Comparison of ENCODE assay signal across 8 cellular contexts in genomic region chrX:3713225-3713936, GRCh38. TPM values are rescaled to one million over a fixed set of nuclear protein-coding genes. Genes with fewer than 3 reads are reported as not detected.
DNase-seq lines count a peak whose midpoint lies in the region; ATAC-seq and TF ChIP-seq lines count a peak whose summit lies in the region.

Gene PRKX, minus strand, starts transcription at chrX:3713649. Its CDS starts 396 bp downstream, at chrX:3713253.

- peak within 1 kb of the TSS; percentile 82 for H3K4me2 ChIP-seq in DND-41 (ENCODE audit: insufficient read depth, low read length)

- H3K4me1 ChIP-seq in DND-41 (ENCODE audit: insufficient read depth, low read length) (peaks cover 27% of the 10 kb centered on the region), HUES6 (ENCODE audit: control insufficient read depth, insufficient read depth, low read length) (peaks cover 22% of the 10 kb centered on the region), spleen (peaks cover 0 to 40% (median 15%) of the 10 kb centered on the region in 6 donors)

- ATAC-seq in DND-41 (ENCODE audit: insufficient read depth, low read depth) (peak; percentile 84), GM21423 (IDR thresholded peaks at IDR 0.05; ENCODE audit: unreplicated experiment) (peak; percentile 74)

- H3K27ac ChIP-seq in DND-41 (ENCODE audit: low read length): peak within 1 kb of the TSS; percentile 66
- peak within 1 kb of the TSS; percentile 80 for H3K27ac ChIP-seq in HUES6 (ENCODE audit: low read depth, low read length)
- H3K27ac ChIP-seq in spleen: peak within 1 kb of the TSS; percentile 61 to 90 (median 85)

- intact Hi-C loops in spleen (cut with DNase I; ENCODE audit: low total_unique reads): no loop called here

- H3K27me3 ChIP-seq in DND-41 (ENCODE audit: insufficient read depth, low read length, poor library complexity) (no peaks in the 10 kb centered on the region), HUES6 (ENCODE audit: control insufficient read depth, insufficient read depth, low read length) (peaks cover 3% of the 10 kb centered on the region; the same call in 1 of the 2 replicates), spleen (replicated peaks in 1 of 7) (peaks cover 0 to 11% (median 0%) of the 10 kb centered on the region in 7 donors)

- H3K9me3 ChIP-seq in DND-41 (ENCODE audit: insufficient read depth, low read length, severe bottlenecking) (no peaks in the 10 kb centered on the region), HUES6 (ENCODE audit: control insufficient read depth, insufficient read depth, low read depth, low read length) (peaks cover 7% of the 10 kb centered on the region; the same call in 1 of the 2 replicates), spleen (peaks cover 0 to 3% (median 0%) of the 10 kb centered on the region in 8 donors)

- H3K4me3 ChIP-seq in DND-41 (ENCODE audit: low read depth in 1 of 2, low read length in 2 of 2) (peak within 1 kb of the TSS; percentile 60 to 76; a peak in 3 of 4 replicates), HUES6 (ENCODE audit: low read depth, low read length) (peak within 1 kb of the TSS; percentile 79), astrocyte of the spinal cord (ENCODE audit: low read depth, low read length) (peak within 1 kb of the TSS; percentile 64), spleen (peak within 1 kb of the TSS; percentile 58 to 96 (median 76))

- peak within 1 kb of the TSS; percentile 78 for H2AFZ ChIP-seq in DND-41 (ENCODE audit: low read depth, low read length)

- TF ChIP-seq POLR2A in spleen (IDR thresholded peaks at IDR 0.05): no peak

- peaks cover 13% of the 10 kb centered on the region; the same call in 1 of the 2 replicates for H4K20me1 ChIP-seq in DND-41 (ENCODE audit: insufficient read depth, low read length)

- H3K9ac ChIP-seq in DND-41 (ENCODE audit: low read depth, low read length) (peak within 1 kb of the TSS; percentile 79), HUES6 (ENCODE audit: low read length) (peak within 1 kb of the TSS; percentile 87)

- DNase-seq in DND-41 (peak; percentile 75), T-helper 2 cell (peak; percentile 49 to 86 (median 66)), astrocyte of the spinal cord (ENCODE audit: low read depth, low spot score) (peak; percentile 47), iPS-NIHi11 (ENCODE audit: low spot score) (peak; percentile 84), spleen (peak; percentile 94), superior temporal gyrus (ENCODE audit: extremely low spot score) (no peak)

- H3K36me3 ChIP-seq in DND-41 (ENCODE audit: insufficient read depth, low read length) (no peaks in the 10 kb centered on the region), HUES6 (ENCODE audit: control insufficient read depth, insufficient read depth, low read length) (peaks cover 4% of the 10 kb centered on the region; the same call in 1 of the 2 replicates), spleen (no peaks in the 10 kb centered on the region)

- peaks cover 45% of the 10 kb centered on the region for H3K79me2 ChIP-seq in DND-41 (ENCODE audit: insufficient read depth, low read length)

- no peak for TF ChIP-seq CTCF in DND-41 (IDR thresholded peaks at IDR 0.05; ENCODE audit: borderline replicate concordance, extremely low read depth, low read length, poor library complexity, severe bottlenecking)
- no peak for TF ChIP-seq CTCF in astrocyte of the spinal cord (IDR thresholded peaks at IDR 0.05; ENCODE audit: low read depth, low read length)
- no peak for TF ChIP-seq CTCF in spleen (IDR thresholded peaks at IDR 0.05 in 8 of 11, conservative IDR thresholded peaks at IDR 0.05 in 3 of 11)

- in situ Hi-C loops in astrocyte of the spinal cord (cut with HindIII; ENCODE audit: low sequenced_read_pairs): no loop called here

- WGBS in spleen, 5 donors: 0 to 1% (median 0%) methylated on average over 10 to 96 of the region's 97 CpGs; no CpG with 5 or more reads in 1 of the 5 donors

RNA-seq across cellular contexts. Expression of gene PRKX, which starts in this region (rescaled TPM):
- total RNA-seq in spleen: 10 to 100 TPM; 27.7 to 55.0 (median 43.8) TPM
- 10 to 100 TPM in 1 of 3 donors, 1 to 10 TPM in 2; 5.4 to 12.2 (median 8.7) TPM for polyA plus RNA-seq in spleen
